9 cellular contexts compared by ENCODE assay signal in genomic region chr7:74455933-74456332, GRCh38. TPM values are rescaled to one million over a fixed set of nuclear protein-coding genes. Genes with fewer than 3 reads are reported as not detected.
DNase-seq lines count a peak whose midpoint lies in the region; ATAC-seq and TF ChIP-seq lines count a peak whose summit lies in the region.
"Had no signal": no experiment of that assay in that cellular context is flagged by ENCODE, and none has a peak within 500 bp of the region (broad histone marks: within the 10 kb centered on the region; RNA-seq: fewer than 3 reads in every experiment).

No MANE protein-coding gene starts in this region.

- no peak overlapping the region for H2AFZ ChIP-seq in PC-9

- no TSS peak for BruUV-seq in PC-9 (replicated peaks; lab: Mats Ljungman, UMichigan)

- H3K27me3 ChIP-seq in PC-9 (ENCODE audit: insufficient read depth, low read depth) = no peaks in the 10 kb centered on the region
- H3K27me3 ChIP-seq in prostate gland (replicated peaks; ENCODE audit: insufficient read depth) = no peaks in the 10 kb centered on the region
- H3K27me3 ChIP-seq in left lung = peaks cover 0 to 37% of the 10 kb centered on the region in 2 donors

- peaks cover 11% of the 10 kb centered on the region for H3K27me3 Mint-ChIP-seq in stimulated activated naive CD8-positive, alpha-beta T cell treated with anti-CD3 and anti-CD28 coated beads, Interleukin-15, amount 100 ng/mL, for 72 hours

- no peak overlapping the region for H3K27ac ChIP-seq in PC-9
- peak overlapping the region; percentile 95 for H3K27ac ChIP-seq in prostate gland
- peak overlapping the region in 1 of 2 donors; percentile 77 for H3K27ac ChIP-seq in left lung

- DNase-seq in AG04449 (ENCODE audit: low read depth, low spot score) (no peak), PC-9 (no peak), fibroblast of pulmonary artery (ENCODE audit: low read depth) (peak; percentile 21), prostate gland (ENCODE audit: low spot score) (no peak), left lung (no peak), NCI-H146 (lab: John Stamatoyannopoulos, UW) (no peak), sciatic nerve (ENCODE audit: low spot score) (no peak)
- DNase-seq in stimulated activated naive CD8-positive, alpha-beta T cell treated with anti-CD3 and anti-CD28 coated beads, Interleukin-15, amount 100 ng/mL, for 72 hours = no peak
- DNase-seq: activated T-cell treated with anti-CD3 and anti-CD28 coated beads, Interleukin-2, amount 50 U/mL, for 48 hours had no signal

- peaks cover 14% of the 10 kb centered on the region for H3F3A ChIP-seq in PC-9 (ENCODE audit: insufficient read depth, low read depth)

- H3K4me1 ChIP-seq in PC-9 (replicated peaks; ENCODE audit: insufficient read depth) (peaks cover 7% of the 10 kb centered on the region), prostate gland (replicated peaks) (no peaks in the 10 kb centered on the region), left lung (peaks cover 0 to 29% of the 10 kb centered on the region in 2 donors)

- H4K20me1 ChIP-seq in PC-9 (ENCODE audit: insufficient read depth) = no peaks in the 10 kb centered on the region

- 0 out of 2 replicates have a peak overlapping the region, but pooled peaks have one; percentile 76 for H3K4me2 ChIP-seq in PC-9

- no peak for TF ChIP-seq POLR2A in prostate gland (IDR thresholded peaks at IDR 0.05)

- H3K4me3 ChIP-seq in AG04449 (ENCODE audit: low read depth, low read length) (peak overlapping the region; percentile 64), PC-9 (no peak overlapping the region), fibroblast of pulmonary artery (replicated peaks; ENCODE audit: low read depth, low read length) (no peak overlapping the region), prostate gland (no peak overlapping the region), left lung (no peak overlapping the region)

- no peak overlapping the region for H3K4me3 Mint-ChIP-seq in stimulated activated naive CD8-positive, alpha-beta T cell treated with anti-CD3 and anti-CD28 coated beads, Interleukin-15, amount 100 ng/mL, for 72 hours

- intact Hi-C loops in PC-9 (cut with micrococcal nuclease; ENCODE audit: unreplicated experiment) (no loop called here), prostate gland (cut with DNase I) (no loop called here), left lung (cut with DNase I) (no loop called here), sciatic nerve (cut with DNase I) (no loop called here)

- POLR2A ChIA-PET in AG04449 (lab: Yijun Ruan, JAX) = interaction anchor here (0.9 kb wide), 1 partner anchor 42 kb away, joined by 3 read pairs; no protein-coding TSS in a partner anchor
- POLR2A ChIA-PET in PC-9 (lab: Charles Lee; ENCODE audit: unreplicated experiment) = no interaction called here

- WGBS in prostate gland = 60% methylated on average over 6 of the region's 6 CpGs

- ATAC-seq in left lung (no peak), sciatic nerve (no peak)
- ATAC-seq in stimulated activated naive CD8-positive, alpha-beta T cell treated with anti-CD3 and anti-CD28 coated beads, Interleukin-15, amount 100 ng/mL, for 72 hours = no peak

- TF ChIP-seq CTCF in AG04449 (IDR thresholded peaks at IDR 0.05; ENCODE audit: insufficient read depth, low read length, missing control alignments) = no peak
- TF ChIP-seq CTCF in PC-9 (conservative IDR thresholded peaks at IDR 0.05) = no peak
- no peak for TF ChIP-seq CTCF in fibroblast of pulmonary artery (IDR thresholded peaks at IDR 0.05; ENCODE audit: low read length, missing control alignments)
- TF ChIP-seq CTCF in prostate gland (IDR thresholded peaks at IDR 0.05) = no peak
- TF ChIP-seq CTCF in left lung (IDR thresholded peaks at IDR 0.05) = no peak

- H3K36me3 ChIP-seq in PC-9 (ENCODE audit: low read depth) (no peaks in the 10 kb centered on the region), prostate gland (no peaks in the 10 kb centered on the region), left lung (no peaks in the 10 kb centered on the region)

- H3K27ac Mint-ChIP-seq in stimulated activated naive CD8-positive, alpha-beta T cell treated with anti-CD3 and anti-CD28 coated beads, Interleukin-15, amount 100 ng/mL, for 72 hours = no peak overlapping the region

- H3K9me3 ChIP-seq in PC-9 (ENCODE audit: insufficient read depth, low read depth) (no peaks in the 10 kb centered on the region), prostate gland (no peaks in the 10 kb centered on the region), left lung (no peaks in the 10 kb centered on the region)

- peaks cover 19% of the 10 kb centered on the region for H3K4me1 Mint-ChIP-seq in stimulated activated naive CD8-positive, alpha-beta T cell treated with anti-CD3 and anti-CD28 coated beads, Interleukin-15, amount 100 ng/mL, for 72 hours

- no peaks in the 10 kb centered on the region for H3K9me3 Mint-ChIP-seq in stimulated activated naive CD8-positive, alpha-beta T cell treated with anti-CD3 and anti-CD28 coated beads, Interleukin-15, amount 100 ng/mL, for 72 hours

- no peaks in the 10 kb centered on the region for H3K9me2 ChIP-seq in PC-9 (ENCODE audit: insufficient read depth)

- peaks cover 39% of the 10 kb centered on the region for H3K79me2 ChIP-seq in PC-9 (ENCODE audit: low read depth)

- CTCF ChIA-PET in AG04449 (lab: Yijun Ruan, JAX) (no interaction called here), PC-9 (lab: Charles Lee) (no interaction called here)

RNA-seq across cellular contexts. Expression of gene GTF2IRD1, which starts 2.2 kb away (rescaled TPM):
- 44.0 and 46.7 TPM in 2 replicates for total RNA-seq in PC-9 (2021)
- total RNA-seq in prostate gland = 10 to 100 TPM; 24.0 to 36.6 TPM
- 10 to 100 TPM; 20.8 to 28.3 TPM for total RNA-seq in left lung
- 29.5 TPM for total RNA-seq in sciatic nerve
